Comparison of ENCODE assay signal across 24 cellular contexts in the genomic region with DNA sequence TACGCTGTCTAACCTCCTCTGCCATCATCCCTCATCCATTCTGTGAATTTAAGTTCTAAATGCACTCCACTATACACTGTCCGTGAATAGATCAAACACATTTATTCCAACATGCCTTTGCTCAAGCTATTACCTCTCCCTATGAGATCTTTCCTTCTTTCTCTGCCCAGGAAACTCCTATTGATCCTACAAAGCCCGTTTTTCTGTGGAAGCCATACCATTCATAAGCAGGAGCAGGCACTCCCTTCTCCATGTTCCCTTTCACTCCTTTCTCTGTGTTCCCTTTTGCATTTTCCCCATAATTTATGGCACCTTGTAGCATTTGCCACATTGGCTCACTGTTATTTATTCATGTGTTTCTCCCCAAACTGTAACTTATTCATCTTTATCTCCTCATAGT.
DNase-seq lines count a peak whose midpoint lies in the region; ATAC-seq, FAIRE-seq and TF ChIP-seq lines count a peak whose summit lies in the region.
"Had no signal": no experiment of that assay in that cellular context is flagged by ENCODE, and none has a peak within 500 bp of the region (broad histone marks: within the 10 kb centered on the region; RNA-seq: fewer than 3 reads in every experiment).

No MANE protein-coding gene starts in this region.

- H3K9me3 ChIP-seq in BLaER1, result peaks cover 41% of the 10 kb centered on the region
- H3K9me3 ChIP-seq in HEK293 (ENCODE audit: control insufficient read depth, insufficient read depth, low read depth, low read length), result no peaks in the 10 kb centered on the region
- no peaks in the 10 kb centered on the region; the same call in 1 of the 2 replicates for H3K9me3 ChIP-seq in K562 (replicated peaks; ENCODE audit: control insufficient read depth, insufficient read depth, low read depth, low read length)
- H3K9me3 ChIP-seq in neural progenitor cell (ENCODE audit: low read depth), result no peaks in the 10 kb centered on the region
- no peaks in the 10 kb centered on the region for H3K9me3 ChIP-seq in MM.1S (replicated peaks; ENCODE audit: insufficient read depth, low read length)
- H3K9me3 ChIP-seq: BE2C, Caco-2 had no signal

- peaks cover 5% of the 10 kb centered on the region; the same call in 1 of the 2 replicates for H3K36me3 ChIP-seq in BLaER1
- no peaks in the 10 kb centered on the region for H3K36me3 ChIP-seq in HEK293 (ENCODE audit: control insufficient read depth in 2 of 2, insufficient read depth in 1 of 2, low read length in 2 of 2)
- H3K36me3 ChIP-seq in K562 (ENCODE audit: control insufficient read depth, insufficient read depth, low read length), result no peaks in the 10 kb centered on the region
- H3K36me3 ChIP-seq in neural progenitor cell, result no peaks in the 10 kb centered on the region
- H3K36me3 ChIP-seq in MM.1S (replicated peaks; ENCODE audit: insufficient read depth, low read length), result no peaks in the 10 kb centered on the region
- H3K36me3 ChIP-seq: BE2C had no signal

- no peak overlapping the region for H3K9ac ChIP-seq in BLaER1
- no peak overlapping the region for H3K9ac ChIP-seq in K562 (ENCODE audit: insufficient read depth in 1 of 2, low read depth in 2 of 2, low read length in 2 of 2)
- no peak overlapping the region for H3K9ac ChIP-seq in neural progenitor cell
- no peak overlapping the region for H3K9ac ChIP-seq in MM.1S (ENCODE audit: low read length)
- H3K9ac ChIP-seq: BLaER1 treated with 17β-estradiol and CSF1 and Interleukin-3, amounts not matched to agents 10 nM and 100 nM had no signal

- H3K27me3 ChIP-seq in BLaER1 (no peaks in the 10 kb centered on the region), K562 (ENCODE audit: control insufficient read depth in 2 of 2, insufficient read depth in 2 of 2, low read length in 2 of 2) (no peaks in the 10 kb centered on the region), neural progenitor cell (no peaks in the 10 kb centered on the region), MM.1S (replicated peaks; ENCODE audit: insufficient read depth, low read length) (no peaks in the 10 kb centered on the region)
- H3K27me3 ChIP-seq: BE2C; BLaER1 treated with 17β-estradiol and CSF1 and Interleukin-3, amounts not matched to agents 10 nM and 100 nM had no signal

- peaks cover 71% of the 10 kb centered on the region for H3K79me2 ChIP-seq in K562 (ENCODE audit: control insufficient read depth, insufficient read depth, low read length)
- peaks cover 97% of the 10 kb centered on the region for H3K79me2 ChIP-seq in neural progenitor cell (ENCODE audit: low read depth)
- H3K79me2 ChIP-seq in MM.1S (ENCODE audit: low read length), result no peaks in the 10 kb centered on the region

- peak overlapping the region; percentile 1 for H3K27ac Mint-ChIP-seq in neural progenitor cell
- H3K27ac Mint-ChIP-seq: CD4-positive, alpha-beta T cell; CD8-positive, alpha-beta T cell had no signal

- peaks cover 2% of the 10 kb centered on the region for H3K9me3 Mint-ChIP-seq in neural progenitor cell

- TF ChIP-seq POLR2A in K562 (conservative IDR thresholded peaks at IDR 0.05), result no peak

- H3K27me3 Mint-ChIP-seq in neural progenitor cell (ENCODE audit: insufficient read depth, low read depth), result no peaks in the 10 kb centered on the region
- H3K27me3 Mint-ChIP-seq: CD4-positive, alpha-beta T cell had no signal

- no TSS peak for BruUV-seq in K562 (replicated peaks; lab: Mats Ljungman, UMichigan)

- H3K27ac ChIP-seq in BLaER1 (peak overlapping the region; percentile 83), HEK293 (ENCODE audit: extremely low read depth, low read depth, low read length) (no peak overlapping the region), K562 (ENCODE audit: extremely low read depth, low read depth, low read length) (no peak overlapping the region), neural progenitor cell (no peak overlapping the region), MM.1S (ENCODE audit: low read length) (no peak overlapping the region)
- H3K27ac ChIP-seq: BLaER1 treated with 17β-estradiol and CSF1 and Interleukin-3, amounts not matched to agents 10 nM and 100 nM; C4-2B had no signal

- DNase-seq in K562 (ENCODE audit: extremely low read depth in 1 of 4, low spot score in 3 of 4) (no peak), neural progenitor cell (ENCODE audit: low spot score) (no peak), GM10248 (ENCODE audit: extremely low spot score) (no peak), MM.1S (no peak)
- DNase-seq: 8988T; ACHN; BE2C; Caco-2; Calu3; CD4-positive, alpha-beta T cell; CD8-positive, alpha-beta T cell; DMS79 treated with DMSO at 0.1 percent for 48 hours; GF-D8 had no signal

- H3F3A ChIP-seq in neural progenitor cell (ENCODE audit: low read depth), result peaks cover 32% of the 10 kb centered on the region
- no peaks in the 10 kb centered on the region for H3F3A ChIP-seq in MM.1S (ENCODE audit: insufficient read depth, low read length)

- 58% methylated on average over 3 of the region's 3 CpGs for WGBS in K562 (ENCODE audit: insufficient coverage, low coverage, missing lambda C conversion rate)

- no peak for FAIRE-seq in K562 (lab: Jason Lieb, UNC)
- FAIRE-seq: A204.1, D721Med, G401.6, GM12878, GM12892, GM18507 had no signal

- no peak for TF ChIP-seq RAD21 in K562 (CRISPR knock-in tag; conservative IDR thresholded peaks at IDR 0.05 in 1 of 2, IDR thresholded peaks at IDR 0.05 in 1 of 2)

- peak overlapping the region; percentile 25; the same call in 1 of the 2 replicates for H2AFZ ChIP-seq in K562 (ENCODE audit: low read depth, low read length)
- no peak overlapping the region for H2AFZ ChIP-seq in neural progenitor cell (replicated peaks)
- H2AFZ ChIP-seq in MM.1S (ENCODE audit: low read length), result no peak overlapping the region

- intact Hi-C loops in K562 (cut with micrococcal nuclease), result no loop called here

- TF ChIP-seq CTCF in HEK293 (tag by site-specific recombination; IDR thresholded peaks at IDR 0.05) (no peak), K562 (IDR thresholded peaks at IDR 0.05 in 2 of 3, conservative IDR thresholded peaks at IDR 0.05 in 1 of 3; ENCODE audit: insufficient read depth in 2 of 3, low read depth in 1 of 3, low read length in 3 of 3) (no peak), neural progenitor cell (IDR thresholded peaks at IDR 0.05) (no peak), GM10248 (IDR thresholded peaks at IDR 0.05; ENCODE audit: control extremely low read depth, extremely low read depth, low read depth, missing control alignments) (no peak), MM.1S (IDR thresholded peaks at IDR 0.05; ENCODE audit: low read length) (no peak)

- H3K4me2 ChIP-seq in BLaER1 (peak overlapping the region; percentile 87), K562 (ENCODE audit: insufficient read depth, low read length) (no peak overlapping the region), neural progenitor cell (no peak overlapping the region), MM.1S (ENCODE audit: low read depth, low read length) (no peak overlapping the region)

- no peaks in the 10 kb centered on the region for H4K20me1 ChIP-seq in BLaER1
- H4K20me1 ChIP-seq in K562 (replicated peaks; ENCODE audit: control insufficient read depth, insufficient read depth, low read length), result no peaks in the 10 kb centered on the region
- peaks cover 25% of the 10 kb centered on the region for H4K20me1 ChIP-seq in neural progenitor cell (ENCODE audit: low read depth)
- H4K20me1 ChIP-seq in MM.1S (ENCODE audit: insufficient read depth, low read length), result no peaks in the 10 kb centered on the region
- H4K20me1 ChIP-seq: BLaER1 treated with 17β-estradiol and CSF1 and Interleukin-3, amounts not matched to agents 10 nM and 100 nM had no signal

- POLR2A ChIA-PET in HEK293 (lab: Yijun Ruan, JAX) (no interaction called here), K562 (lab: Yijun Ruan, JAX) (interaction anchor here (1.3 kb wide), 1 partner anchor 11 kb away, joined by 4 read pairs; no protein-coding TSS in a partner anchor), GM10248 (lab: Yijun Ruan, JAX) (no interaction called here)

- H3K36me3 Mint-ChIP-seq in neural progenitor cell, result peaks cover 8% of the 10 kb centered on the region
- H3K36me3 Mint-ChIP-seq: CD8-positive, alpha-beta T cell had no signal

- H3K4me1 ChIP-seq in BLaER1, result peaks cover 96% of the 10 kb centered on the region
- no peaks in the 10 kb centered on the region for H3K4me1 ChIP-seq in HEK293 (ENCODE audit: control insufficient read depth, insufficient read depth, low read length)
- H3K4me1 ChIP-seq in K562 (replicated peaks in 1 of 2; ENCODE audit: control insufficient read depth in 2 of 2, insufficient read depth in 2 of 2, low read length in 2 of 2), result peaks cover 0 to 30% of the 10 kb centered on the region in 2 experiments; a peak in 4 of 5 replicates
- peaks cover 59% of the 10 kb centered on the region for H3K4me1 ChIP-seq in neural progenitor cell
- no peaks in the 10 kb centered on the region for H3K4me1 ChIP-seq in MM.1S (ENCODE audit: low read length)
- H3K4me1 ChIP-seq: Caco-2 had no signal

- H3K4me3 ChIP-seq in BLaER1, result no peak overlapping the region
- H3K4me3 ChIP-seq in HEK293 (ENCODE audit: low read depth, low read length), result no peak overlapping the region
- no peak overlapping the region for H3K4me3 ChIP-seq in K562
- no peak overlapping the region for H3K4me3 ChIP-seq in neural progenitor cell
- no peak overlapping the region for H3K4me3 ChIP-seq in MM.1S (ENCODE audit: low read length)
- H3K4me3 ChIP-seq: BLaER1 treated with 17β-estradiol and CSF1 and Interleukin-3, amounts not matched to agents 10 nM and 100 nM; GM12878 had no signal

- in situ Hi-C loops in K562 (cut with MboI), result no loop called here

- ATAC-seq in K562, result no peak
- ATAC-seq in HG03280 (IDR thresholded peaks at IDR 0.05; ENCODE audit: unreplicated experiment), result no peak
- ATAC-seq: CD8-positive, alpha-beta T cell; GM12878 had no signal

- H3K4me1 Mint-ChIP-seq in neural progenitor cell, result peaks cover 14% of the 10 kb centered on the region

- CTCF ChIA-PET in HEK293 (lab: Yijun Ruan, JAX), result no interaction called here
- CTCF ChIA-PET in K562 (lab: Yijun Ruan, JAX; ENCODE audit: low intra/inter-chr PET ratio), result no interaction called here
- CTCF ChIA-PET in GM10248 (lab: Yijun Ruan, JAX), result no interaction called here

- no peaks in the 10 kb centered on the region for H3K9me1 ChIP-seq in K562 (ENCODE audit: control insufficient read depth, insufficient read depth, low read length)

- H3K4me3 Mint-ChIP-seq in neural progenitor cell, result no peak overlapping the region
- H3K4me3 Mint-ChIP-seq: CD4-positive, alpha-beta T cell; CD8-positive, alpha-beta T cell had no signal

- no peaks in the 10 kb centered on the region for H3K9me2 ChIP-seq in MM.1S (replicated peaks; ENCODE audit: insufficient read depth, low read length)

- TF ChIP-seq EP300 in K562 (IDR thresholded peaks at IDR 0.05; ENCODE audit: low read length), result no peak

TF ChIP-seq in HEK293, 187 proteins besides CTCF, POLR2A, EP300 and RAD21:
- TF ChIP-seq ZFP3 (tag by site-specific recombination; IDR thresholded peaks at IDR 0.05; ENCODE audit: low read depth) (peak; percentile 74), ZNF146 (tag by site-specific recombination; IDR thresholded peaks at IDR 0.05) (no peak)

TF ChIP-seq in K562, 482 proteins besides CTCF, POLR2A, EP300 and RAD21 (continues in another document):
- no peak for TF ChIP-seq TARDBP (IDR thresholded peaks at IDR 0.05)
